Comparison of ENCODE assay signal across 1 cellular context in the genomic region with DNA sequence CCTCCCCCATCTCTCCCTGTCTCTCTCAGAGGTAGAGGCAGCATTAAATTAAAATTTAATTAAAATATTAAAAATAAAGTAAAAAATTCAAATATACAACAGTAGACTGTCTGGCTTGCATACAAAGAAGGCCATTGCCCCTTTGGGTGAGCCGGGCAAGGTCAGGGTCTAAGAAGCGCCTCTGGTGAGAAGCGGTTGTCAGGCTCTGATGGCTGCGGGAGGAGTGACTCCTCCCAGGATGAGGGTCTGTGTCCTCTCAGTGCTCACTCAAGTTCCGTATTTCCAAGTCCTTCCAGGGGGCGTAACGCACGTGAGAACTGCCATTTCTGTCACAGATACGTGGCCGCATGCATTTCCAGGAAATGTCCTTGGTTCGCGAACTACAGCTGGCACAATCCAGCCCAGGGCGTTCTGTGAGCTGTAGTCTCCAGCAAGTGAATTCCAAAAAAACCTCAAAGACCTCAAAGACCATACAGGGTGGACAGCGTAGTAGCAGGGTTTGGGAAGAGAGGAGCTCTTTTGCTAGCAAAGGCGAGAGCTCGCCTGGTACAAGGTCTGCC.
A peak's percentile ranks its signal among the peaks of the same experiment; 100 is the strongest.
TF ChIP-seq lines count a peak whose summit lies in the region.

No MANE protein-coding gene starts in this region.

TF ChIP-seq in HepG2, 621 proteins besides CTCF, POLR2A, EP300 and RAD21 (continued from another document):
- no peak; the same call in 1 of the 2 replicates for TF ChIP-seq MEIS1 (CRISPR knock-in tag; IDR thresholded peaks at IDR 0.05; ENCODE audit: borderline replicate concordance)
- TF ChIP-seq, protein P1, sequence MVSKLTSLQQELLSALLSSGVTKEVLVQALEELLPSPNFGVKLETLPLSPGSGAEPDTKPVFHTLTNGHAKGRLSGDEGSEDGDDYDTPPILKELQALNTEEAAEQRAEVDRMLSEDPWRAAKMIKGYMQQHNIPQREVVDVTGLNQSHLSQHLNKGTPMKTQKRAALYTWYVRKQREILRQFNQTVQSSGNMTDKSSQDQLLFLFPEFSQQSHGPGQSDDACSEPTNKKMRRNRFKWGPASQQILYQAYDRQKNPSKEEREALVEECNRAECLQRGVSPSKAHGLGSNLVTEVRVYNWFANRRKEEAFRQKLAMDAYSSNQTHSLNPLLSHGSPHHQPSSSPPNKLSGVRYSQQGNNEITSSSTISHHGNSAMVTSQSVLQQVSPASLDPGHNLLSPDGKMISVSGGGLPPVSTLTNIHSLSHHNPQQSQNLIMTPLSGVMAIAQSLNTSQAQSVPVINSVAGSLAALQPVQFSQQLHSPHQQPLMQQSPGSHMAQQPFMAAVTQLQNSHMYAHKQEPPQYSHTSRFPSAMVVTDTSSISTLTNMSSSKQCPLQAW (CRISPR knock-in tag; IDR thresholded peaks at IDR 0.05): no peak
- TF ChIP-seq JARID2 (CRISPR knock-in tag; IDR thresholded peaks at IDR 0.05; ENCODE audit: insufficient replicate concordance): no peak
- 0 out of 2 replicates have a peak, but pooled peaks have one; percentile 34 for TF ChIP-seq ZHX1 (CRISPR knock-in tag; IDR thresholded peaks at IDR 0.05; ENCODE audit: low read depth)
- TF ChIP-seq ZNF367 (CRISPR knock-in tag; IDR thresholded peaks at IDR 0.05; ENCODE audit: borderline replicate concordance): 0 out of 2 replicates have a peak, but pooled peaks have one; percentile 62
- TF ChIP-seq, protein P2, sequence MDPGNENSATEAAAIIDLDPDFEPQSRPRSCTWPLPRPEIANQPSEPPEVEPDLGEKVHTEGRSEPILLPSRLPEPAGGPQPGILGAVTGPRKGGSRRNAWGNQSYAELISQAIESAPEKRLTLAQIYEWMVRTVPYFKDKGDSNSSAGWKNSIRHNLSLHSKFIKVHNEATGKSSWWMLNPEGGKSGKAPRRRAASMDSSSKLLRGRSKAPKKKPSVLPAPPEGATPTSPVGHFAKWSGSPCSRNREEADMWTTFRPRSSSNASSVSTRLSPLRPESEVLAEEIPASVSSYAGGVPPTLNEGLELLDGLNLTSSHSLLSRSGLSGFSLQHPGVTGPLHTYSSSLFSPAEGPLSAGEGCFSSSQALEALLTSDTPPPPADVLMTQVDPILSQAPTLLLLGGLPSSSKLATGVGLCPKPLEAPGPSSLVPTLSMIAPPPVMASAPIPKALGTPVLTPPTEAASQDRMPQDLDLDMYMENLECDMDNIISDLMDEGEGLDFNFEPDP (CRISPR knock-in tag; conservative IDR thresholded peaks at IDR 0.05): 0 out of 2 replicates have a peak, but pooled peaks have one; percentile 81
- no peak for TF ChIP-seq PAX8 (CRISPR knock-in tag; IDR thresholded peaks at IDR 0.05; ENCODE audit: borderline replicate concordance)
- peak; percentile 92 for TF ChIP-seq BHLHE40 (IDR thresholded peaks at IDR 0.05; ENCODE audit: low read length)
- TF ChIP-seq MEF2D (CRISPR knock-in tag; IDR thresholded peaks at IDR 0.05): peak; percentile 31; the same call in 1 of the 2 replicates
- TF ChIP-seq, protein P3, sequence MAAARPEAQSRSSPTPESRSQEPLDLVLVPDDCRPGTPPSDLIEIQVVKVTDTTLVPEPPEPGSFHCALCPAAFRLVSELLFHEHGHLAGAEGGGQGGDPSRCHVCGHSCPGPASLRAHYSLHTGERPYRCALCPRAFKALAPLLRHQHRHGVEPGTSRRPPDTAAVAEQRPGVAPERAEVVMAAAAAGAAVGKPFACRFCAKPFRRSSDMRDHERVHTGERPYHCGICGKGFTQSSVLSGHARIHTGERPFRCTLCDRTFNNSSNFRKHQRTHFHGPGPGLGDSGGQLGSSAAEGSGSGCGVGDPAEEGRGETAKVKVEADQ (CRISPR knock-in tag; IDR thresholded peaks at IDR 0.05; ENCODE audit: borderline replicate concordance): no peak
- TF ChIP-seq, protein P4, sequence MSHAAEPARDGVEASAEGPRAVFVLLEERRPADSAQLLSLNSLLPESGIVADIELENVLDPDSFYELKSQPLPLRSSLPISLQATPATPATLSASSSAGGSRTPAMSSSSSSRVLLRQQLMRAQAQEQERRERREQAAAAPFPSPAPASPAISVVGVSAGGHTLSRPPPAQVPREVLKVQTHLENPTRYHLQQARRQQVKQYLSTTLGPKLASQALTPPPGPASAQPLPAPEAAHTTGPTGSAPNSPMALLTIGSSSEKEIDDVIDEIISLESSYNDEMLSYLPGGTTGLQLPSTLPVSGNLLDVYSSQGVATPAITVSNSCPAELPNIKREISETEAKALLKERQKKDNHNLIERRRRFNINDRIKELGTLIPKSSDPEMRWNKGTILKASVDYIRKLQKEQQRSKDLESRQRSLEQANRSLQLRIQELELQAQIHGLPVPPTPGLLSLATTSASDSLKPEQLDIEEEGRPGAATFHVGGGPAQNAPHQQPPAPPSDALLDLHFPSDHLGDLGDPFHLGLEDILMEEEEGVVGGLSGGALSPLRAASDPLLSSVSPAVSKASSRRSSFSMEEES (CRISPR knock-in tag; IDR thresholded peaks at IDR 0.05): no peak; the same call in 1 of the 2 replicates
- no peak for TF ChIP-seq XRCC5 (optimal IDR thresholded peaks at IDR 0.05; ENCODE audit: low read length)
- TF ChIP-seq ZSCAN20 (CRISPR knock-in tag; IDR thresholded peaks at IDR 0.05; ENCODE audit: borderline replicate concordance): 0 out of 2 replicates have a peak, but pooled peaks have one; percentile 52
- peak; percentile 55; the same call in 1 of the 2 replicates for TF ChIP-seq BRD4 (CRISPR knock-in tag; IDR thresholded peaks at IDR 0.05)
